In genomic region chr6:3625161-3625979, GRCh38 we compare ENCODE assay signal across 26 cellular contexts.
DNase-seq lines count a peak whose midpoint lies in the region; ATAC-seq and TF ChIP-seq lines count a peak whose summit lies in the region.
"Had no signal": no experiment of that assay in that cellular context is flagged by ENCODE, and none has a peak within 500 bp of the region (broad histone marks: within the 10 kb centered on the region; RNA-seq: fewer than 3 reads in every experiment).

No MANE protein-coding gene starts in this region.

- peaks cover 15% of the 10 kb centered on the region for H3K4me1 ChIP-seq in NT2/D1 (ENCODE audit: insufficient read depth, insufficient read length)
- no peaks in the 10 kb centered on the region for H3K4me1 ChIP-seq in vagina
- H3K4me1 ChIP-seq: pancreas had no signal

- H3K27ac ChIP-seq in vagina = no peak overlapping the region
- H3K27ac ChIP-seq: body of pancreas, C4-2B, KMS-11, pancreas, RWPE1, upper lobe of left lung, WERI-Rb-1 had no signal

- peak overlapping the region; percentile 32 for H3K9ac ChIP-seq in NT2/D1 (ENCODE audit: insufficient read length, low read depth)
- H3K9ac ChIP-seq: KMS-11 had no signal

- ATAC-seq in Right ventricle myocardium superior (ENCODE audit: poor library complexity) (no peak), left lobe of liver (no peak), GM19395 (IDR thresholded peaks at IDR 0.05; ENCODE audit: unreplicated experiment) (no peak), HG02588 (IDR thresholded peaks at IDR 0.05; ENCODE audit: unreplicated experiment) (no peak), left colon (no peak)
- ATAC-seq: body of pancreas, pancreas, sciatic nerve, SK-N-SH treated with all-trans-retinoic acid at 6 μM for 48 hours had no signal

- intact Hi-C loops in cardiac septum (cut with DNase I) = no loop called here
- intact Hi-C loops in Right ventricle myocardium superior (cut with DNase I) = no loop called here
- intact Hi-C loops in vagina (cut with DNase I) = no loop called here
- intact Hi-C loops in left colon (cut with DNase I, micrococcal nuclease) = no loop called here

- TF ChIP-seq CTCF in vagina (IDR thresholded peaks at IDR 0.05) = no peak

- H3K27me3 ChIP-seq in NT2/D1 (ENCODE audit: insufficient read depth, insufficient read length) (no peaks in the 10 kb centered on the region), vagina (no peaks in the 10 kb centered on the region)
- H3K27me3 ChIP-seq: body of pancreas, pancreas, upper lobe of left lung had no signal

- no peak overlapping the region for H3K4me3 ChIP-seq in NT2/D1 (ENCODE audit: insufficient read length, low read depth)
- no peak overlapping the region for H3K4me3 ChIP-seq in vagina
- H3K4me3 ChIP-seq: body of pancreas, pancreas, upper lobe of left lung had no signal

- H3K9me3 ChIP-seq in NT2/D1 (ENCODE audit: insufficient read depth, low read length) (no peaks in the 10 kb centered on the region), vagina (no peaks in the 10 kb centered on the region)
- H3K9me3 ChIP-seq: body of pancreas, pancreas, upper lobe of left lung had no signal

- no peak for TF ChIP-seq POLR2A in vagina (IDR thresholded peaks at IDR 0.05)

- DNase-seq in cardiac septum (ENCODE audit: low spot score) (peak; percentile 36), Right ventricle myocardium superior (no peak), NT2/D1 (ENCODE audit: low read depth, low spot score) (no peak), left lobe of liver (ENCODE audit: low spot score) (peak; percentile 31), vagina (ENCODE audit: extremely low spot score in 2 of 2) (peak; percentile 62 to 91), left colon (no peak)
- DNase-seq: activated CD4-positive, alpha-beta T cell treated with anti-CD3 and anti-CD28 coated beads, Interleukin-2, amount 50 U/mL, for 4 hours; activated gamma-delta T cell treated with Interleukin-2 at 50 U/mL for 16 hours; body of pancreas; cortex of kidney; EL; mesenchymal stem cell; NCI-H1048; NCI-H2029; NCI-H446 treated with DMSO at 0.1 percent for 48 hours; pancreas; stimulated activated CD4-positive, alpha-beta T cell treated with anti-CD3 and anti-CD28 coated beads, Interleukin-15, amount 100 ng/mL, for 24 hours; WERI-Rb-1 had no signal

- H3K36me3 ChIP-seq in NT2/D1 (ENCODE audit: insufficient read depth, insufficient read length, low read length) (no peaks in the 10 kb centered on the region), vagina (no peaks in the 10 kb centered on the region)
- H3K36me3 ChIP-seq: pancreas, upper lobe of left lung, WERI-Rb-1 had no signal

Comparison
In these comparisons a context has a peak if more than half of its experiments do, and no peak if none do; other contexts are left out.
1. DNase-seq: peak in cardiac septum (single experiment), left lobe of liver (single experiment) and vagina (2 of 2); none in Right ventricle myocardium superior (single experiment), NT2/D1 (single experiment) and left colon (0 of 2).